9 cellular contexts compared by ENCODE assay signal in genomic region chr11:1827095-1827797, GRCh38. TPM values are rescaled to one million over a fixed set of nuclear protein-coding genes. Genes with fewer than 3 reads are reported as not detected.
A peak's percentile ranks its signal among the peaks of the same experiment; 100 is the strongest.
DNase-seq lines count a peak whose midpoint lies in the region; ATAC-seq and TF ChIP-seq lines count a peak whose summit lies in the region.
"Had no signal": no experiment of that assay in that cellular context is flagged by ENCODE, and none has a peak within 500 bp of the region (broad histone marks: within the 10 kb centered on the region; RNA-seq: fewer than 3 reads in every experiment).

No MANE protein-coding gene starts in this region.

- H3F3A ChIP-seq in PC-9 (ENCODE audit: insufficient read depth, low read depth) (no peaks in the 10 kb centered on the region; the same call in 1 of the 2 replicates), GM23338 (replicated peaks; ENCODE audit: low read depth) (no peaks in the 10 kb centered on the region)

- peaks cover 15% of the 10 kb centered on the region for H3K27me3 Mint-ChIP-seq in GM23338 (ENCODE audit: insufficient read depth, low read depth, poor library complexity)

- intact Hi-C loops in PC-9 (cut with micrococcal nuclease; ENCODE audit: unreplicated experiment) = loop anchor here (1.0 to 10.0 kb wide), 2 partner anchors 67 to 282 kb away; no protein-coding TSS in a partner anchor

- H3K4me1 ChIP-seq in PC-9 (replicated peaks; ENCODE audit: insufficient read depth) (peaks cover 54% of the 10 kb centered on the region), GM23338 (ENCODE audit: insufficient read depth) (no peaks in the 10 kb centered on the region)

- POLR2A ChIA-PET in PC-9 (lab: Charles Lee; ENCODE audit: unreplicated experiment) = no interaction called here

- H4K20me1 ChIP-seq in PC-9 (ENCODE audit: insufficient read depth) = no peaks in the 10 kb centered on the region
- no peaks in the 10 kb centered on the region for H4K20me1 ChIP-seq in GM23338 (replicated peaks; ENCODE audit: insufficient read depth)

- H3K27ac Mint-ChIP-seq in GM23338 = no peak overlapping the region
- H3K27ac Mint-ChIP-seq: activated naive CD8-positive, alpha-beta T cell had no signal

- H3K4me3 ChIP-seq in PC-9 = no peak overlapping the region
- no peak overlapping the region for H3K4me3 ChIP-seq in fibroblast of the aortic adventitia (ENCODE audit: low read depth, low read length)
- no peak overlapping the region for H3K4me3 ChIP-seq in GM23338

- no peaks in the 10 kb centered on the region for H3K36me3 Mint-ChIP-seq in GM23338 (ENCODE audit: low read depth)
- H3K36me3 Mint-ChIP-seq: activated naive CD8-positive, alpha-beta T cell had no signal

- CTCF ChIA-PET in PC-9 (lab: Charles Lee) = no interaction called here

- no peak; the same call in 1 of the 2 replicates for TF ChIP-seq CTCF in PC-9 (conservative IDR thresholded peaks at IDR 0.05)
- TF ChIP-seq CTCF in fibroblast of the aortic adventitia (IDR thresholded peaks at IDR 0.05; ENCODE audit: insufficient read depth, low read length) = no peak
- no peak for TF ChIP-seq CTCF in GM23338 (conservative IDR thresholded peaks at IDR 0.05; ENCODE audit: low read depth in 2 of 2)

- H3K9me3 Mint-ChIP-seq in GM23338 = no peaks in the 10 kb centered on the region

- H3K36me3 ChIP-seq in PC-9 (ENCODE audit: low read depth) = no peaks in the 10 kb centered on the region
- H3K36me3 ChIP-seq in GM23338 (ENCODE audit: insufficient read depth) = no peaks in the 10 kb centered on the region

- H2AFZ ChIP-seq in PC-9 (no peak overlapping the region), GM23338 (no peak overlapping the region)

- H3K27me3 ChIP-seq in PC-9 (ENCODE audit: insufficient read depth, low read depth) = no peaks in the 10 kb centered on the region
- no peaks in the 10 kb centered on the region for H3K27me3 ChIP-seq in GM23338 (ENCODE audit: insufficient read depth)

- no peaks in the 10 kb centered on the region for H3K9me2 ChIP-seq in PC-9 (ENCODE audit: insufficient read depth)
- no peaks in the 10 kb centered on the region for H3K9me2 ChIP-seq in GM23338 (ENCODE audit: insufficient read depth)

- no peaks in the 10 kb centered on the region for H3K9me3 ChIP-seq in PC-9 (ENCODE audit: insufficient read depth, low read depth)

- H3K4me3 Mint-ChIP-seq in GM23338 = no peak overlapping the region
- H3K4me3 Mint-ChIP-seq: activated naive CD8-positive, alpha-beta T cell had no signal

- no peak for ATAC-seq in GM23338
- ATAC-seq in HG03025 (IDR thresholded peaks at IDR 0.05; ENCODE audit: low FRiP score, unreplicated experiment) = no peak
- no peak for ATAC-seq in GM18909 (IDR thresholded peaks at IDR 0.05; ENCODE audit: poor library complexity, unreplicated experiment)

- peak overlapping the region; percentile 67 for H3K4me2 ChIP-seq in PC-9
- H3K4me2 ChIP-seq in GM23338 = no peak overlapping the region

- peaks cover 4% of the 10 kb centered on the region; the same call in 1 of the 3 replicates for H3K4me1 Mint-ChIP-seq in GM23338

- no peak overlapping the region for H3K27ac ChIP-seq in PC-9
- H3K27ac ChIP-seq in GM23338 (ENCODE audit: low read depth) = no peak overlapping the region

- DNase-seq in ELR (ENCODE audit: low read depth) = peak; percentile 31
- peak; percentile 76 to 78 for DNase-seq in PC-9
- peak; percentile 69 for DNase-seq in fibroblast of the aortic adventitia (ENCODE audit: low read depth)
- peak; percentile 83 for DNase-seq in renal cortical epithelial cell (ENCODE audit: low read depth)
- no peak for DNase-seq in GM23338 (ENCODE audit: low spot score)
- no peak for DNase-seq in effector CD8-positive, alpha-beta T cell (lab: John Stamatoyannopoulos, UW)

- no peaks in the 10 kb centered on the region for H3K79me2 ChIP-seq in PC-9 (ENCODE audit: low read depth)
- no peaks in the 10 kb centered on the region for H3K79me2 ChIP-seq in GM23338 (replicated peaks; ENCODE audit: insufficient read depth)

- BruUV-seq in PC-9 (replicated peaks; lab: Mats Ljungman, UMichigan) = no TSS peak

TF ChIP-seq in GM23338, 12 proteins besides CTCF, POLR2A, EP300 and RAD21:
- no peak for TF ChIP-seq ZNF114 (CRISPR knock-in tag; IDR thresholded peaks at IDR 0.05)

RNA-seq across cellular contexts. Expression of gene SYT8, which starts 7.5 kb away (rescaled TPM):
- 8.9 and 12.1 TPM in 2 replicates for total RNA-seq in PC-9 (2021)
- 0.82 TPM in 1 of 2 replicates, not detected in the other for total RNA-seq in fibroblast of the aortic adventitia (ENCODE audit: low replicate concordance)
- 0.05 TPM in 1 of 2 replicates, not detected in the other for total RNA-seq in renal cortical epithelial cell
- total RNA-seq in GM23338 (2014; rRNA removed; shearing (Covaris generic)) = not detected in 2 replicates
- not detected in 2 replicates for polyA plus RNA-seq in GM23338 (2016; fragmentation: Nextera tagmentation; extraction: Ambion mirVana)

RNA-seq across cellular contexts. Expression of gene TNNI2, which starts 11.5 kb away (rescaled TPM):
- 4.9 and 7.8 TPM in 2 replicates for total RNA-seq in PC-9 (2021)
- total RNA-seq in fibroblast of the aortic adventitia (ENCODE audit: low replicate concordance) = not detected in 2 replicates
- not detected in 2 replicates for total RNA-seq in renal cortical epithelial cell
- total RNA-seq in GM23338 (2014; rRNA removed; shearing (Covaris generic)) = not detected in 2 replicates
- not detected in 2 replicates for polyA plus RNA-seq in GM23338 (2016; fragmentation: Nextera tagmentation; extraction: Ambion mirVana)

RNA-seq across cellular contexts. Expression of gene LSP1, which starts 25.6 kb away (rescaled TPM):
- total RNA-seq in PC-9 (2021) (2.5 and 2.6 TPM in 2 replicates), fibroblast of the aortic adventitia (ENCODE audit: low replicate concordance) (18.7 and 40.2 TPM in 2 replicates), renal cortical epithelial cell (not detected in 2 replicates)
- total RNA-seq in GM23338 (2014; rRNA removed; shearing (Covaris generic)) = not detected in 2 replicates
- polyA plus RNA-seq in GM23338 (2016; fragmentation: Nextera tagmentation; extraction: Ambion mirVana) = 0.84 and 0.96 TPM in 2 replicates

Comparison
In these comparisons a context has a peak if more than half of its experiments do, and no peak if none do; other contexts are left out.
1. DNase-seq: peak in ELR (single experiment), PC-9 (2 of 2), fibroblast of the aortic adventitia (single experiment) and renal cortical epithelial cell (single experiment); none in GM23338 (single experiment) and effector CD8-positive, alpha-beta T cell (single experiment).